39 cellular contexts compared by ENCODE assay signal in the genomic region with DNA sequence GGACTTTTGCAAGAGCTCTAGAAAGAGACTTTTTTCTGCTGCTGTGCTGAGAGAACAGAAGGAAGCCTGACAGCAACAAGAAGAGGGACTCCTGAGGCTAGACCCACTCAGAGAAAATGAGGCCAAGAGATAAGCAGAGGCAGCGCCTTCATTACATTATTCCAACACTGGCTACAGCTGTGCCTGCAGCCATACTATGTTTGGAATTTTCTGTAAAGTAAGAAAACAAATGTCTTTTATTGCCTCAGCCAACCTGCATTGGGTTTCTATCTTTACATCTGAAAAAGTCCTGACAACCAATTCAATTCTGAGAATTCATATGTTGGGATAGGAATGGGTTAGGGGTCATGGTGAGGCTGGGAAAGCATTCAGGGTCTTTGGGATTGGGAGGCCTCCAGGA. TPM values are rescaled to one million over a fixed set of nuclear protein-coding genes. Genes with fewer than 3 reads are reported as not detected.
"Had no signal": no experiment of that assay in that cellular context is flagged by ENCODE, and none has a peak within 500 bp of the region (broad histone marks: within the 10 kb centered on the region; RNA-seq: fewer than 3 reads in every experiment).

No MANE protein-coding gene starts in this region.

- H3K27me3 ChIP-seq: adrenal gland, body of pancreas, brain microvascular endothelial cell, breast epithelium had no signal

- H3K27me3 Mint-ChIP-seq: activated CD4-positive, alpha-beta memory T cell treated with anti-CD3 and anti-CD28 coated beads for 36 hours; activated CD4-positive, alpha-beta T cell treated with anti-CD3 and anti-CD28 coated beads for 36 hours; activated CD4-positive, alpha-beta T cell treated with anti-CD3 and anti-CD28 coated beads, Interleukin-2, amount 10 ng/mL, durations not matched to agents 7 days and 5 days; activated CD8-positive, alpha-beta T cell treated with anti-CD3 and anti-CD28 coated beads for 36 hours had no signal

- H3K36me3 Mint-ChIP-seq: activated CD4-positive, alpha-beta memory T cell treated with anti-CD3 and anti-CD28 coated beads for 36 hours; activated naive CD4-positive, alpha-beta T cell treated with anti-CD3 and anti-CD28 coated beads, Interleukin-2, amount 50 U/mL, for 72 hours; activated naive CD8-positive, alpha-beta T cell treated with anti-CD3 and anti-CD28 coated beads for 36 hours had no signal

- H3K27ac Mint-ChIP-seq: activated CD4-positive, alpha-beta memory T cell treated with anti-CD3 and anti-CD28 coated beads for 36 hours; activated CD4-positive, alpha-beta T cell treated with anti-CD3 and anti-CD28 coated beads for 36 hours; activated CD4-positive, alpha-beta T cell treated with anti-CD3 and anti-CD28 coated beads, Interleukin-2, amount 10 ng/mL, durations not matched to agents 7 days and 5 days; activated CD8-positive, alpha-beta T cell treated with anti-CD3 and anti-CD28 coated beads for 36 hours; activated naive CD4-positive, alpha-beta T cell treated with anti-CD3 and anti-CD28 coated beads for 36 hours; activated naive CD4-positive, alpha-beta T cell treated with anti-CD3 and anti-CD28 coated beads, Interleukin-2, amount 50 U/mL, for 72 hours; activated naive CD8-positive, alpha-beta T cell treated with anti-CD3 and anti-CD28 coated beads for 36 hours; activated T-cell treated with anti-CD3 and anti-CD28 coated beads, Interleukin-2, amount 50 U/mL, for 72 hours; activated T-helper 1 cell treated with anti-CD3 and anti-CD28 coated beads, Interleukin-12 subunit alpha, Interleukin-12 subunit beta, Interleukin-2, Interleukin-4 antibody, amounts not matched to agents 30 ng/mL and 10 ng/mL and 1 ng/mL, durations not matched to agents 14 hours and 24 hours and 36 hours; activated T-helper 17 cell treated with anti-CD3 and anti-CD28 coated beads, Interleukin-2, amount 50 U/mL, for 72 hours; T-helper 1 cell treated with Interleukin-12 subunit alpha and Interleukin-12 subunit beta and Interleukin-4 antibody, amounts not matched to agents 30 μg/mL and 1 μg/mL, for 36 hours; T-helper 2 cell treated with Interferon-gamma antibody and Interleukin-4, amounts not matched to agents 5 μg/mL and 100 μg/mL, for 36 hours had no signal

- H3K4me3 ChIP-seq: adrenal gland, body of pancreas, breast epithelium had no signal

- FAIRE-seq: astrocyte, TTC549 had no signal

- H3K9me3 ChIP-seq: adrenal gland, body of pancreas, breast epithelium had no signal

- H3K27ac ChIP-seq: adrenal gland, body of pancreas, brain microvascular endothelial cell, breast epithelium, VCaP had no signal

- H3K4me1 Mint-ChIP-seq: activated CD4-positive, alpha-beta T cell treated with anti-CD3 and anti-CD28 coated beads for 36 hours; activated CD4-positive, alpha-beta T cell treated with anti-CD3 and anti-CD28 coated beads, Interleukin-2, amount 10 ng/mL, durations not matched to agents 7 days and 5 days; activated naive CD8-positive, alpha-beta T cell treated with anti-CD3 and anti-CD28 coated beads for 36 hours; activated T-helper 17 cell treated with anti-CD3 and anti-CD28 coated beads, Interleukin-2, amount 50 U/mL, for 72 hours had no signal

- H3K4me3 Mint-ChIP-seq: activated CD4-positive, alpha-beta memory T cell treated with anti-CD3 and anti-CD28 coated beads for 36 hours; activated CD4-positive, alpha-beta T cell treated with anti-CD3 and anti-CD28 coated beads for 36 hours; activated CD4-positive, alpha-beta T cell treated with anti-CD3 and anti-CD28 coated beads, Interleukin-2, amount 10 ng/mL, durations not matched to agents 7 days and 5 days; activated CD8-positive, alpha-beta T cell treated with anti-CD3 and anti-CD28 coated beads for 36 hours; activated naive CD4-positive, alpha-beta T cell treated with anti-CD3 and anti-CD28 coated beads for 36 hours; activated naive CD8-positive, alpha-beta T cell treated with anti-CD3 and anti-CD28 coated beads for 36 hours; activated T-cell treated with anti-CD3 and anti-CD28 coated beads, Interleukin-2, amount 50 U/mL, for 4 hours; activated T-cell treated with anti-CD3 and anti-CD28 coated beads, Interleukin-2, amount 50 U/mL, for 72 hours; activated T-helper 1 cell treated with anti-CD3 and anti-CD28 coated beads, Interleukin-12 subunit alpha, Interleukin-12 subunit beta, Interleukin-2, Interleukin-4 antibody, amounts not matched to agents 30 ng/mL and 10 ng/mL and 1 ng/mL, durations not matched to agents 14 hours and 24 hours and 36 hours; activated T-helper 17 cell treated with anti-CD3 and anti-CD28 coated beads, Interleukin-2, amount 50 U/mL, for 72 hours; T-helper 1 cell treated with Interleukin-12 subunit alpha and Interleukin-12 subunit beta and Interleukin-4 antibody, amounts not matched to agents 30 μg/mL and 1 μg/mL, for 36 hours; T-helper 2 cell treated with Interferon-gamma antibody and Interleukin-4, amounts not matched to agents 5 μg/mL and 100 μg/mL, for 36 hours had no signal

- H3K4me1 ChIP-seq: adrenal gland, body of pancreas, breast epithelium had no signal

- H3K9me3 Mint-ChIP-seq: activated CD4-positive, alpha-beta memory T cell treated with anti-CD3 and anti-CD28 coated beads for 36 hours; activated CD4-positive, alpha-beta T cell treated with anti-CD3 and anti-CD28 coated beads, Interleukin-2, amount 10 ng/mL, durations not matched to agents 7 days and 5 days; activated CD8-positive, alpha-beta T cell treated with anti-CD3 and anti-CD28 coated beads for 36 hours; activated naive CD4-positive, alpha-beta T cell treated with anti-CD3 and anti-CD28 coated beads for 36 hours; activated naive CD4-positive, alpha-beta T cell treated with anti-CD3 and anti-CD28 coated beads, Interleukin-2, amount 50 U/mL, for 72 hours; activated naive CD8-positive, alpha-beta T cell treated with anti-CD3 and anti-CD28 coated beads for 36 hours; activated T-cell treated with anti-CD3 and anti-CD28 coated beads, Interleukin-2, amount 50 U/mL, for 4 hours; activated T-cell treated with anti-CD3 and anti-CD28 coated beads, Interleukin-2, amount 50 U/mL, for 72 hours; activated T-helper 1 cell treated with anti-CD3 and anti-CD28 coated beads, Interleukin-12 subunit alpha, Interleukin-12 subunit beta, Interleukin-2, Interleukin-4 antibody, amounts not matched to agents 30 ng/mL and 10 ng/mL and 1 ng/mL, durations not matched to agents 14 hours and 24 hours and 36 hours; activated T-helper 17 cell treated with anti-CD3 and anti-CD28 coated beads, Interleukin-2, amount 50 U/mL, for 72 hours; T-helper 1 cell treated with Interleukin-12 subunit alpha and Interleukin-12 subunit beta and Interleukin-4 antibody, amounts not matched to agents 30 μg/mL and 1 μg/mL, for 36 hours; T-helper 2 cell treated with Interferon-gamma antibody and Interleukin-4, amounts not matched to agents 5 μg/mL and 100 μg/mL, for 36 hours had no signal

- DNase-seq: activated CD4-positive, alpha-beta memory T cell treated with anti-CD3 and anti-CD28 coated beads for 36 hours; activated CD4-positive, alpha-beta T cell treated with anti-CD3 and anti-CD28 coated beads for 1 hour; activated CD4-positive, alpha-beta T cell treated with anti-CD3 and anti-CD28 coated beads for 36 hours; activated CD4-positive, alpha-beta T cell treated with anti-CD3 and anti-CD28 coated beads for 48 hours; activated CD4-positive, alpha-beta T cell treated with anti-CD3 and anti-CD28 coated beads, Interleukin-2, amount 10 ng/mL, durations not matched to agents 7 days and 5 days; activated CD4-positive, alpha-beta T cell treated with anti-CD3 and anti-CD28 coated beads, Interleukin-2, amount 50 U/mL, for 4 hours; activated CD4-positive, CD25-positive, alpha-beta regulatory T cell; activated CD8-positive, alpha-beta memory T cell treated with anti-CD3 and anti-CD28 coated beads, Interleukin-2, amount 50 U/mL, for 4 hours; activated CD8-positive, alpha-beta T cell treated with anti-CD3 and anti-CD28 coated beads for 36 hours; activated effector memory CD4-positive, alpha-beta T cell treated with anti-CD3 and anti-CD28 coated beads, Interleukin-2, amount 50 U/mL, for 16 hours; activated gamma-delta T cell treated with Interleukin-2 at 50 U/mL for 16 hours; activated naive CD4-positive, alpha-beta T cell; activated naive CD4-positive, alpha-beta T cell treated with anti-CD3 and anti-CD28 coated beads for 36 hours; activated naive CD4-positive, alpha-beta T cell treated with anti-CD3 and anti-CD28 coated beads, Interleukin-2, amount 50 U/mL, for 16 hours; activated naive CD8-positive, alpha-beta T cell treated with anti-CD3 and anti-CD28 coated beads for 36 hours; activated T-cell treated with anti-CD3 and anti-CD28 coated beads for 4 hours; activated T-cell treated with anti-CD3 and anti-CD28 coated beads, Interleukin-2, amount 50 U/mL, for 1 hour; activated T-cell treated with anti-CD3 and anti-CD28 coated beads, Interleukin-2, amount 50 U/mL, for 4 hours; activated T-cell treated with anti-CD3 and anti-CD28 coated beads, Interleukin-2, amount 50 U/mL, for 72 hours; amniotic stem cell; aorta; brain microvascular endothelial cell; central memory CD4-positive, alpha-beta T cell; T-helper 1 cell; T-helper 2 cell; T-helper 9 cell had no signal

- ATAC-seq: activated CD4-positive, alpha-beta T cell treated with anti-CD3 and anti-CD28 coated beads for 36 hours; activated CD4-positive, CD25-positive, alpha-beta regulatory T cell treated with anti-CD3 and anti-CD28 coated beads, Interleukin-2, amount 50 U/mL, for 24 hours; activated CD8-positive, alpha-beta T cell treated with anti-CD3 and anti-CD28 coated beads for 36 hours; activated naive CD4-positive, alpha-beta T cell treated with anti-CD3 and anti-CD28 coated beads, Interleukin-2, amount 50 U/mL, for 72 hours; activated T-cell treated with anti-CD3 and anti-CD28 coated beads, Interleukin-2, amount 50 U/mL, for 4 hours; activated T-cell treated with anti-CD3 and anti-CD28 coated beads, Interleukin-2, amount 50 U/mL, for 72 hours; activated T-helper 17 cell treated with anti-CD3 and anti-CD28 coated beads, Interleukin-2, amount 50 U/mL, for 72 hours; body of pancreas had no signal

- H3K36me3 ChIP-seq: adrenal gland, brain microvascular endothelial cell, breast epithelium had no signal

RNA-seq across cellular contexts. Expression of a gene that starts 33.7 kb away (rescaled TPM):
- total RNA-seq: activated CD4-positive, alpha-beta memory T cell treated with anti-CD3 and anti-CD28 coated beads for 36 hours; activated CD4-positive, alpha-beta T cell treated with anti-CD3 and anti-CD28 coated beads for 36 hours; activated CD4-positive, alpha-beta T cell treated with anti-CD3 and anti-CD28 coated beads, Interleukin-2, amount 10 ng/mL, durations not matched to agents 7 days and 5 days; activated CD8-positive, alpha-beta memory T cell treated with anti-CD3 and anti-CD28 coated beads for 36 hours; activated CD8-positive, alpha-beta T cell treated with anti-CD3 and anti-CD28 coated beads for 36 hours; activated naive CD4-positive, alpha-beta T cell treated with anti-CD3 and anti-CD28 coated beads for 36 hours; activated naive CD4-positive, alpha-beta T cell treated with anti-CD3 and anti-CD28 coated beads, Interleukin-2, amount 50 U/mL, for 72 hours; activated naive CD8-positive, alpha-beta T cell treated with anti-CD3 and anti-CD28 coated beads for 36 hours; activated T-cell treated with anti-CD3 and anti-CD28 coated beads, Interleukin-2, amount 50 U/mL, for 4 hours; activated T-cell treated with anti-CD3 and anti-CD28 coated beads, Interleukin-2, amount 50 U/mL, for 72 hours; activated T-helper 1 cell treated with anti-CD3 and anti-CD28 coated beads, Interleukin-12 subunit alpha, Interleukin-12 subunit beta, Interleukin-2, Interleukin-4 antibody, amounts not matched to agents 30 ng/mL and 10 ng/mL and 1 ng/mL, durations not matched to agents 14 hours and 24 hours and 36 hours; activated T-helper 17 cell treated with anti-CD3 and anti-CD28 coated beads, Interleukin-2, amount 50 U/mL, for 72 hours; body of pancreas had no signal
- polyA plus RNA-seq: aorta had no signal
